Comparison of ENCODE assay signal across 9 cellular contexts in the genomic region with DNA sequence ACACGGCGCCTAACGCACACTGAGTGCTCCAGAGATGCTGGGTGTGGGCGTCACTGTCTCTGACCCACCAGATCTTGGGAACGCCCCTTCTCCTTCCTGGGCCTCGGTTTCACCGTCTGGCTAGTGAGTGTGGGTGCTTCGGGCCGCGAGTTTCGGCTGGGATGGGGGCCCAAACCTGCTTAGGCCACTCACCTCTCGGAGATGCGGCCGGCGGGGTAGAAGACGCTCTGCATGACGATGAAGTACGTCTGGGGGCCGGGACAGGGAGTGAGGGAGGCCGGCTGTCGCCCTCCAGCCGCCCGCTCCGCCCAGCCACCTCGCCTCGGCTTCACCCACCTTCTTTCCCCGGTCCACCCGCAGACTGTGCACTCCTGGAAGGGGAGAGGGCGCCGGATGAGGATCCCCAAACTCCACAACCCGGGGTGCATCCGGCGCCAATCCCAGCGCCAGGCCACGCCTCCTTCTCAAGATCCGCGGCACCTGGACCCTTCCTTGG. TPM values are rescaled to one million over a fixed set of nuclear protein-coding genes. Genes with fewer than 3 reads are reported as not detected.
DNase-seq lines count a peak whose midpoint lies in the region; TF ChIP-seq lines count a peak whose summit lies in the region.
"Had no signal": no experiment of that assay in that cellular context is flagged by ENCODE, and none has a peak within 500 bp of the region (broad histone marks: within the 10 kb centered on the region; RNA-seq: fewer than 3 reads in every experiment).

No MANE protein-coding gene starts in this region.

- H3K27me3 ChIP-seq in BLaER1 (peaks cover 80% of the 10 kb centered on the region), H7 (ENCODE audit: control insufficient read depth, insufficient read depth, low read length) (peaks cover 41% of the 10 kb centered on the region)

- no peak overlapping the region for H3K27ac Mint-ChIP-seq in MCF 10A (ENCODE audit: low read depth, unreplicated experiment)

- BruUV-seq in MCF 10A (replicated peaks; lab: Mats Ljungman, UMichigan) = no TSS peak

- H3K36me3 ChIP-seq in BLaER1 (no peaks in the 10 kb centered on the region), H7 (replicated peaks; ENCODE audit: control insufficient read depth, insufficient read depth, low read length) (no peaks in the 10 kb centered on the region), mesodermal cell (ENCODE audit: control insufficient read depth, insufficient read depth, low read length) (no peaks in the 10 kb centered on the region)

- no peaks in the 10 kb centered on the region for H3K27me3 Mint-ChIP-seq in MCF 10A (ENCODE audit: insufficient read depth, unreplicated experiment)

- H3K27ac ChIP-seq in BLaER1 = no peak overlapping the region
- H3K27ac ChIP-seq in mesodermal cell (ENCODE audit: low read depth, low read length, severe bottlenecking) = no peak overlapping the region
- H3K27ac ChIP-seq: HL-60 had no signal

- DNase-seq in H7 (no peak), MCF 10A (ENCODE audit: unreplicated experiment) (no peak), MV-4-11 (lab: John Stamatoyannopoulos, UW) (no peak), EL (no peak), HPDE6-E6E7 (ENCODE audit: extremely low spot score) (no peak), SIG-M5 (lab: John Stamatoyannopoulos, UW) (no peak)

- POLR2A ChIA-PET in MCF 10A (lab: Yijun Ruan, JAX) = no interaction called here

- no peaks in the 10 kb centered on the region for H3K9me3 Mint-ChIP-seq in MCF 10A (ENCODE audit: unreplicated experiment)

- H4K20me1 ChIP-seq in BLaER1 = peaks cover 90% of the 10 kb centered on the region

- WGBS in mesodermal cell (ENCODE audit: insufficient coverage in 2 of 2), 2 experiments = 3 to 4% methylated on average over 13 to 25 of the region's 37 CpGs

- H3K4me3 ChIP-seq in BLaER1 = peak overlapping the region; percentile 57
- peak overlapping the region; percentile 70 for H3K4me3 ChIP-seq in H7 (ENCODE audit: insufficient read depth, low read depth, low read length)
- H3K4me3 ChIP-seq in mesodermal cell (ENCODE audit: extremely low read depth, insufficient read depth, low read length, poor library complexity, severe bottlenecking) = peak overlapping the region; percentile 28

- peak overlapping the region; percentile 65 for H3K4me3 Mint-ChIP-seq in MCF 10A (ENCODE audit: unreplicated experiment)

- H3K4me1 Mint-ChIP-seq in MCF 10A (ENCODE audit: insufficient read depth, unreplicated experiment) = peaks cover 12% of the 10 kb centered on the region

- peak overlapping the region; percentile 78 for H3K4me2 ChIP-seq in BLaER1

- 0 out of 2 replicates have a peak overlapping the region, but pooled peaks have one; percentile 18 for H3K9ac ChIP-seq in BLaER1

- CTCF ChIA-PET in MCF 10A (lab: Yijun Ruan, JAX) = interaction anchor here (0.7 to 1.1 kb wide), 2 partner anchors 44 to 108 kb away, joined by 3 read pairs; no protein-coding TSS in a partner anchor

- no peaks in the 10 kb centered on the region for H3K9me3 ChIP-seq in BLaER1
- H3K9me3 ChIP-seq in mesodermal cell (ENCODE audit: control insufficient read depth, low read length) = no peaks in the 10 kb centered on the region

- no peaks in the 10 kb centered on the region for H3K36me3 Mint-ChIP-seq in MCF 10A (ENCODE audit: insufficient read depth, unreplicated experiment)

- H3K4me1 ChIP-seq in BLaER1 (peaks cover 35% of the 10 kb centered on the region), mesodermal cell (ENCODE audit: control insufficient read depth, insufficient read depth, low read length, poor library complexity, severe bottlenecking) (peaks cover 16% of the 10 kb centered on the region)

- no peak for TF ChIP-seq CTCF in MCF 10A (IDR thresholded peaks at IDR 0.05; ENCODE audit: unreplicated experiment)

- intact Hi-C loops in MCF 10A (cut with micrococcal nuclease) = loop anchor here (10.0 kb wide), 1 partner anchor 712 kb away; no protein-coding TSS in a partner anchor

RNA-seq across cellular contexts. Expression of a gene that starts 3.6 kb away (rescaled TPM):
- 0.94 and 3.4 TPM in 2 replicates for total RNA-seq in H7 (2014; rRNA removed; shearing (Covaris generic))
- 4.0 and 5.7 TPM in 2 replicates for total RNA-seq in MCF 10A (2022)
- 1.7 TPM for polyA plus RNA-seq in mesodermal cell (2013, experiment 1 of 2)
- polyA plus RNA-seq in mesodermal cell (2013, experiment 2 of 2) = 1.8 TPM

RNA-seq across cellular contexts. Expression of a gene that starts 10.2 kb away (rescaled TPM):
- total RNA-seq in H7 (2014; rRNA removed; shearing (Covaris generic)) = 18.5 and 24.6 TPM in 2 replicates
- 36.3 and 39.5 TPM in 2 replicates for total RNA-seq in MCF 10A (2022)
- polyA plus RNA-seq in mesodermal cell (2013, experiment 1 of 2) = 23.1 TPM
- 21.1 TPM for polyA plus RNA-seq in mesodermal cell (2013, experiment 2 of 2)

RNA-seq across cellular contexts. Expression of a gene that starts 10.6 kb away (rescaled TPM):
- 38.3 and 45.6 TPM in 2 replicates for total RNA-seq in H7 (2014; rRNA removed; shearing (Covaris generic))
- total RNA-seq in MCF 10A (2022) = 41.5 and 41.8 TPM in 2 replicates
- polyA plus RNA-seq in mesodermal cell (2013, experiment 1 of 2) = 36.4 TPM
- 27.3 TPM for polyA plus RNA-seq in mesodermal cell (2013, experiment 2 of 2)

RNA-seq across cellular contexts. Expression of a gene that starts 27.6 kb away (rescaled TPM):
- 30.6 and 37.4 TPM in 2 replicates for total RNA-seq in H7 (2014; rRNA removed; shearing (Covaris generic))
- 16.5 and 17.6 TPM in 2 replicates for total RNA-seq in MCF 10A (2022)
- polyA plus RNA-seq in mesodermal cell (2013, experiment 1 of 2) = 42.1 TPM
- polyA plus RNA-seq in mesodermal cell (2013, experiment 2 of 2) = 36.7 TPM

RNA-seq across cellular contexts. Expression of a gene that starts 49.5 kb away (rescaled TPM):
- 18.5 and 20.4 TPM in 2 replicates for total RNA-seq in H7 (2014; rRNA removed; shearing (Covaris generic))
- total RNA-seq in MCF 10A (2022) = 75.9 and 94.3 TPM in 2 replicates
- 88.2 TPM for polyA plus RNA-seq in mesodermal cell (2013, experiment 1 of 2)
- 72.8 TPM for polyA plus RNA-seq in mesodermal cell (2013, experiment 2 of 2)
